ENCODE assay signal across 8 cellular contexts in genomic region chr3:28916713-28917499, GRCh38.
DNase-seq lines count a peak whose midpoint lies in the region; ATAC-seq and TF ChIP-seq lines count a peak whose summit lies in the region.

No MANE protein-coding gene starts in this region.

- no peak overlapping the region for H3K27ac ChIP-seq in RWPE2 (ENCODE audit: poor library complexity, severe bottlenecking)
- peak overlapping the region; percentile 26 to 42 for H3K27ac ChIP-seq in uterus

- TF ChIP-seq CTCF in RWPE2 (IDR thresholded peaks at IDR 0.05; ENCODE audit: poor library complexity, severe bottlenecking) (no peak), endothelial cell (IDR thresholded peaks at IDR 0.05; ENCODE audit: unreplicated experiment) (no peak), uterus (IDR thresholded peaks at IDR 0.05) (peak; percentile 12 to 48 (median 36))

- no peak overlapping the region for H3K4me3 Mint-ChIP-seq in endothelial cell (ENCODE audit: unreplicated experiment)

- DNase-seq in EH (ENCODE audit: low read depth) (peak; percentile 56), RWPE2 (ENCODE audit: low spot score) (no peak), endothelial cell (ENCODE audit: low spot score) (peak; percentile 52), middle frontal gyrus (ENCODE audit: extremely low spot score, low spot score) (peak; percentile 21), uterus (peak; percentile 37 to 51), DMS153 (lab: John Stamatoyannopoulos, UW) (no peak)

- H3K9me3 ChIP-seq in RWPE2 (ENCODE audit: severe bottlenecking): no peaks in the 10 kb centered on the region
- H3K9me3 ChIP-seq in uterus: no peaks in the 10 kb centered on the region

- no peak for TF ChIP-seq POLR2A in uterus (IDR thresholded peaks at IDR 0.05)

- no peaks in the 10 kb centered on the region for H3K27me3 Mint-ChIP-seq in endothelial cell (ENCODE audit: unreplicated experiment)

- H3K36me3 Mint-ChIP-seq in endothelial cell (ENCODE audit: low read depth, unreplicated experiment): no peaks in the 10 kb centered on the region

- peak; percentile 89 for ATAC-seq in GM19372 (IDR thresholded peaks at IDR 0.05; ENCODE audit: low read depth, unreplicated experiment)
- ATAC-seq in HG03196 (IDR thresholded peaks at IDR 0.05; ENCODE audit: unreplicated experiment): peak; percentile 91
- ATAC-seq in RWPE2 (ENCODE audit: low read depth): 0 out of 3 replicates have a peak, but pooled peaks have one; percentile 31

- intact Hi-C loops in uterus (cut with DNase I; ENCODE audit: low total_unique reads): no loop called here

- no peak overlapping the region for H3K27ac Mint-ChIP-seq in endothelial cell (ENCODE audit: unreplicated experiment)

- no peaks in the 10 kb centered on the region for H3K27me3 ChIP-seq in RWPE2 (ENCODE audit: insufficient read depth, poor library complexity, severe bottlenecking)
- no peaks in the 10 kb centered on the region for H3K27me3 ChIP-seq in uterus

- no peak overlapping the region for H3K4me3 ChIP-seq in RWPE2 (ENCODE audit: severe bottlenecking)
- H3K4me3 ChIP-seq in uterus: peak overlapping the region in 1 of 2 donors; percentile 28

- H3K9me3 Mint-ChIP-seq in endothelial cell (ENCODE audit: unreplicated experiment): no peaks in the 10 kb centered on the region

- no peaks in the 10 kb centered on the region for H3K4me1 ChIP-seq in RWPE2 (ENCODE audit: insufficient read depth, poor library complexity, severe bottlenecking)
- H3K4me1 ChIP-seq in uterus: no peaks in the 10 kb centered on the region

- H3K36me3 ChIP-seq in RWPE2 (ENCODE audit: low read depth): no peaks in the 10 kb centered on the region
- H3K36me3 ChIP-seq in uterus: no peaks in the 10 kb centered on the region

- peaks cover 3% of the 10 kb centered on the region for H3K4me1 Mint-ChIP-seq in endothelial cell (ENCODE audit: unreplicated experiment)

Comparison
In these comparisons a context has a peak if more than half of its experiments do, and no peak if none do; other contexts are left out.
1. DNase-seq: peak in EH (single experiment), endothelial cell (single experiment), middle frontal gyrus (single experiment) and uterus (2 of 2); none in RWPE2 (single experiment) and DMS153 (single experiment).
2. ATAC-seq: peak in every context shown above with its lines; median percentile 91 in HG03196; 89 in GM19372; 31 in RWPE2.
3. CTCF ChIP-seq: peak in uterus (4 of 4); none in RWPE2 (single experiment) and endothelial cell (single experiment).